ENCODE assay signal across 37 cellular contexts in the genomic region with DNA sequence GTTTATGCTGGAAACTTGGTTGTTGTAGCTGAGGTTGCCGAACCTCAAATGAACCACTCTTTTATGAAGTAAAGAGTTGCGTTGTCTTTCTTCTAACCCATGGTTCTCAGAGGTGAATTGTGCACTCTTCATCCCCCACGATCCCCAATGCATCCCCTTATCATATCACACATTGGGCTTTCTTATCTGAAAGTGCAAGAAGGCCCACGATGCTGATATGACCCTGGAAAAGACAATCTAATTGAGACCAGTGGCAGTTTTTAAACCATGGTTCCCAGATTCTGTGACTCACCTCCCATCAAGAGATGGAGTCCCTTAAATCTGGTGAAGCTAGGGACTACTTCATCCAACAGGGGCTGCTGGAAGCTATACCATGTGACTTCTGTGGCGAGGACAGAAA.
"Had no signal": no experiment of that assay in that cellular context is flagged by ENCODE, and none has a peak within 500 bp of the region (broad histone marks: within the 10 kb centered on the region; RNA-seq: fewer than 3 reads in every experiment).

No MANE protein-coding gene starts in this region.

- H3K36me3 ChIP-seq: adrenal gland, ascending aorta, brain microvascular endothelial cell, breast epithelium, cardiac muscle cell had no signal

- FAIRE-seq: astrocyte had no signal

- H3K27me3 ChIP-seq: adrenal gland, ascending aorta, body of pancreas, breast epithelium, cardiac muscle cell had no signal

- DNase-seq: activated effector memory CD4-positive, alpha-beta T cell treated with anti-CD3 and anti-CD28 coated beads, Interleukin-2, amount 50 U/mL, for 16 hours; activated effector memory CD4-positive, alpha-beta T cell treated with Interleukin-2 at 50 U/mL for 16 hours; activated gamma-delta T cell; activated gamma-delta T cell treated with Interleukin-2 at 50 U/mL for 16 hours; activated naive CD4-positive, alpha-beta T cell; activated naive CD4-positive, alpha-beta T cell treated with anti-CD3 and anti-CD28 coated beads for 36 hours; activated naive CD4-positive, alpha-beta T cell treated with anti-CD3 and anti-CD28 coated beads, Interleukin-2, amount 10 ng/mL, durations not matched to agents 7 days and 5 days; activated naive CD4-positive, alpha-beta T cell treated with anti-CD3 and anti-CD28 coated beads, Interleukin-2, amount 50 U/mL, for 16 hours; activated naive CD4-positive, alpha-beta T cell treated with Interleukin-2 at 50 U/mL for 16 hours; activated naive CD8-positive, alpha-beta T cell treated with anti-CD3 and anti-CD28 coated beads for 36 hours; activated naive CD8-positive, alpha-beta T cell treated with anti-CD3 and anti-CD28 coated beads, Interleukin-2, amount 10 ng/mL, durations not matched to agents 7 days and 5 days; activated naive CD8-positive, alpha-beta T cell treated with anti-CD3 and anti-CD28 coated beads, Interleukin-2, amount 50 U/mL, for 24 hours; activated T-cell treated with anti-CD3 and anti-CD28 coated beads, Interleukin-2, amount 50 U/mL, for 4 hours; activated T-cell treated with anti-CD3 and anti-CD28 coated beads, Interleukin-2, amount 50 U/mL, for 48 hours; activated T-cell treated with anti-CD3 and anti-CD28 coated beads, Interleukin-2, amount 50 U/mL, for 72 hours; adrenal gland; amniotic stem cell; amygdala; anterior cingulate cortex; aorta; body of pancreas; brain microvascular endothelial cell; caudate nucleus; central memory CD4-positive, alpha-beta T cell; cerebellar nuclear complex had no signal

- H3K9me3 Mint-ChIP-seq: activated naive CD4-positive, alpha-beta T cell treated with anti-CD3 and anti-CD28 coated beads, Interleukin-2, amount 50 U/mL, for 24 hours; activated naive CD8-positive, alpha-beta T cell treated with anti-CD3 and anti-CD28 coated beads for 36 hours; activated naive CD8-positive, alpha-beta T cell treated with anti-CD3 and anti-CD28 coated beads, Interleukin-2, amount 10 ng/mL, durations not matched to agents 7 days and 5 days; activated naive CD8-positive, alpha-beta T cell treated with anti-CD3 and anti-CD28 coated beads, Interleukin-2, amount 50 U/mL, for 24 hours; activated T-cell treated with anti-CD3 and anti-CD28 coated beads, Interleukin-2, amount 50 U/mL, for 4 hours; activated T-helper 1 cell treated with anti-CD3 and anti-CD28 coated beads, Interleukin-12 subunit alpha, Interleukin-12 subunit beta, Interleukin-2, Interleukin-4 antibody, amounts not matched to agents 30 ng/mL and 10 ng/mL and 1 ng/mL, durations not matched to agents 14 hours and 24 hours and 36 hours; activated T-helper 2 cell treated with anti-CD3 and anti-CD28 coated beads, Interferon-gamma antibody, Interleukin-2, Interleukin-4, amounts not matched to agents 10 μg/mL and 5 μg/mL and 100 μg/mL, durations not matched to agents 14 hours and 24 hours and 36 hours had no signal

- H3K4me1 Mint-ChIP-seq: activated naive CD4-positive, alpha-beta T cell treated with anti-CD3 and anti-CD28 coated beads, Interleukin-2, amount 10 ng/mL, durations not matched to agents 7 days and 5 days; activated naive CD4-positive, alpha-beta T cell treated with anti-CD3 and anti-CD28 coated beads, Interleukin-2, amount 50 U/mL, for 24 hours; activated naive CD8-positive, alpha-beta T cell treated with anti-CD3 and anti-CD28 coated beads for 36 hours; activated naive CD8-positive, alpha-beta T cell treated with anti-CD3 and anti-CD28 coated beads, Interleukin-2, amount 10 ng/mL, durations not matched to agents 7 days and 5 days; activated naive CD8-positive, alpha-beta T cell treated with anti-CD3 and anti-CD28 coated beads, Interleukin-2, amount 50 U/mL, for 24 hours; activated T-helper 17 cell treated with anti-CD3 and anti-CD28 coated beads, Interleukin-2, amount 50 U/mL, for 72 hours; central memory CD8-positive, alpha-beta T cell had no signal

- H3K4me3 ChIP-seq: adrenal gland, ascending aorta, body of pancreas, breast epithelium, cardiac muscle cell had no signal

- H3K4me1 ChIP-seq: ascending aorta, body of pancreas, breast epithelium had no signal

- H3K27ac Mint-ChIP-seq: activated naive CD4-positive, alpha-beta T cell treated with anti-CD3 and anti-CD28 coated beads for 36 hours; activated naive CD4-positive, alpha-beta T cell treated with anti-CD3 and anti-CD28 coated beads, Interleukin-2, amount 10 ng/mL, durations not matched to agents 7 days and 5 days; activated naive CD4-positive, alpha-beta T cell treated with anti-CD3 and anti-CD28 coated beads, Interleukin-2, amount 50 U/mL, for 24 hours; activated naive CD4-positive, alpha-beta T cell treated with anti-CD3 and anti-CD28 coated beads, Interleukin-2, amount 50 U/mL, for 72 hours; activated naive CD8-positive, alpha-beta T cell; activated naive CD8-positive, alpha-beta T cell treated with anti-CD3 and anti-CD28 coated beads for 36 hours; activated naive CD8-positive, alpha-beta T cell treated with anti-CD3 and anti-CD28 coated beads, Interleukin-2, amount 10 ng/mL, durations not matched to agents 7 days and 5 days; activated naive CD8-positive, alpha-beta T cell treated with anti-CD3 and anti-CD28 coated beads, Interleukin-2, amount 50 U/mL, for 24 hours; activated T-cell treated with anti-CD3 and anti-CD28 coated beads, Interleukin-2, amount 50 U/mL, for 72 hours; activated T-helper 1 cell treated with anti-CD3 and anti-CD28 coated beads, Interleukin-12 subunit alpha, Interleukin-12 subunit beta, Interleukin-2, Interleukin-4 antibody, amounts not matched to agents 30 ng/mL and 10 ng/mL and 1 ng/mL, durations not matched to agents 14 hours and 24 hours and 36 hours; activated T-helper 17 cell treated with anti-CD3 and anti-CD28 coated beads, Interleukin-2, amount 50 U/mL, for 72 hours; activated T-helper 2 cell treated with anti-CD3 and anti-CD28 coated beads, Interferon-gamma antibody, Interleukin-2, Interleukin-4, amounts not matched to agents 10 μg/mL and 5 μg/mL and 100 μg/mL, durations not matched to agents 14 hours and 24 hours and 36 hours; brain had no signal

- H3K4me3 Mint-ChIP-seq: activated naive CD4-positive, alpha-beta T cell treated with anti-CD3 and anti-CD28 coated beads for 36 hours; activated naive CD4-positive, alpha-beta T cell treated with anti-CD3 and anti-CD28 coated beads, Interleukin-2, amount 10 ng/mL, durations not matched to agents 7 days and 5 days; activated naive CD4-positive, alpha-beta T cell treated with anti-CD3 and anti-CD28 coated beads, Interleukin-2, amount 50 U/mL, for 24 hours; activated naive CD8-positive, alpha-beta T cell; activated naive CD8-positive, alpha-beta T cell treated with anti-CD3 and anti-CD28 coated beads for 36 hours; activated naive CD8-positive, alpha-beta T cell treated with anti-CD3 and anti-CD28 coated beads, Interleukin-2, amount 10 ng/mL, durations not matched to agents 7 days and 5 days; activated naive CD8-positive, alpha-beta T cell treated with anti-CD3 and anti-CD28 coated beads, Interleukin-2, amount 50 U/mL, for 24 hours; activated T-cell treated with anti-CD3 and anti-CD28 coated beads, Interleukin-2, amount 50 U/mL, for 4 hours; activated T-cell treated with anti-CD3 and anti-CD28 coated beads, Interleukin-2, amount 50 U/mL, for 72 hours; activated T-helper 1 cell treated with anti-CD3 and anti-CD28 coated beads, Interleukin-12 subunit alpha, Interleukin-12 subunit beta, Interleukin-2, Interleukin-4 antibody, amounts not matched to agents 30 ng/mL and 10 ng/mL and 1 ng/mL, durations not matched to agents 14 hours and 24 hours and 36 hours; activated T-helper 17 cell treated with anti-CD3 and anti-CD28 coated beads, Interleukin-2, amount 50 U/mL, for 72 hours; brain; central memory CD8-positive, alpha-beta T cell had no signal

- H3K27ac ChIP-seq: adrenal gland, ascending aorta, body of pancreas, brain microvascular endothelial cell, breast epithelium, cardiac muscle cell had no signal

- H3K9me3 ChIP-seq: adrenal gland, ascending aorta had no signal

- H3K36me3 Mint-ChIP-seq: activated naive CD4-positive, alpha-beta T cell treated with anti-CD3 and anti-CD28 coated beads, Interleukin-2, amount 10 ng/mL, durations not matched to agents 7 days and 5 days; activated naive CD4-positive, alpha-beta T cell treated with anti-CD3 and anti-CD28 coated beads, Interleukin-2, amount 50 U/mL, for 24 hours; activated naive CD8-positive, alpha-beta T cell; activated naive CD8-positive, alpha-beta T cell treated with anti-CD3 and anti-CD28 coated beads for 36 hours; activated naive CD8-positive, alpha-beta T cell treated with anti-CD3 and anti-CD28 coated beads, Interleukin-2, amount 10 ng/mL, durations not matched to agents 7 days and 5 days; brain had no signal

- ATAC-seq: activated naive CD4-positive, alpha-beta T cell treated with anti-CD3 and anti-CD28 coated beads, Interleukin-2, amount 50 U/mL, for 72 hours; activated naive CD8-positive, alpha-beta T cell treated with anti-CD3 and anti-CD28 coated beads, Interleukin-2, amount 50 U/mL, for 24 hours; activated T-cell treated with anti-CD3 and anti-CD28 coated beads, Interleukin-2, amount 50 U/mL, for 4 hours; activated T-cell treated with anti-CD3 and anti-CD28 coated beads, Interleukin-2, amount 50 U/mL, for 72 hours; activated T-helper 17 cell treated with anti-CD3 and anti-CD28 coated beads, Interleukin-2, amount 50 U/mL, for 72 hours; body of pancreas had no signal

- H3K27me3 Mint-ChIP-seq: activated naive CD4-positive, alpha-beta T cell treated with anti-CD3 and anti-CD28 coated beads, Interleukin-2, amount 10 ng/mL, durations not matched to agents 7 days and 5 days; activated naive CD4-positive, alpha-beta T cell treated with anti-CD3 and anti-CD28 coated beads, Interleukin-2, amount 50 U/mL, for 24 hours; activated T-helper 17 cell treated with anti-CD3 and anti-CD28 coated beads, Interleukin-2, amount 50 U/mL, for 72 hours had no signal
